ENCODE assay signal across 9 cellular contexts in genomic region chr20:41638459-41638858, GRCh38.
"Had no signal": no experiment of that assay in that cellular context is flagged by ENCODE, and none has a peak within 500 bp of the region (broad histone marks: within the 10 kb centered on the region; RNA-seq: fewer than 3 reads in every experiment).

No MANE protein-coding gene starts in this region.

- H3K4me3 Mint-ChIP-seq: HFFc6, IgD-negative memory B cell had no signal

- H3K36me3 ChIP-seq: HAP-1 had no signal

- H3K9me3 ChIP-seq: HAP-1 had no signal

- H3K4me3 ChIP-seq: HAP-1 had no signal

- FAIRE-seq: H54 had no signal

- H3K36me3 Mint-ChIP-seq: IgD-negative memory B cell had no signal

- DNase-seq: GOT3, HFFc6, Kasumi-1, KG1 had no signal

- H3K9me3 Mint-ChIP-seq: HFFc6, IgD-negative memory B cell had no signal

- H3K4me1 ChIP-seq: HAP-1 had no signal

- H3K27ac Mint-ChIP-seq: HFFc6, IgD-negative memory B cell had no signal

- H3K27ac ChIP-seq: HL-60 had no signal

- ATAC-seq: HCT116 had no signal

- H3K4me1 Mint-ChIP-seq: IgD-negative memory B cell had no signal
